Comparison of ENCODE assay signal across 1 cellular context in genomic region chr1:156910309-156910782, GRCh38.
TF ChIP-seq lines count a peak whose summit lies in the region.

No MANE protein-coding gene starts in this region.

TF ChIP-seq in K562, 482 proteins besides CTCF, POLR2A, EP300 and RAD21 (continues in another document):
- TF ChIP-seq CTBP1 (IDR thresholded peaks at IDR 0.05; ENCODE audit: borderline replicate concordance) (0 out of 2 replicates have a peak, but pooled peaks have one; percentile 29), LCOR (CRISPR knock-in tag; IDR thresholded peaks at IDR 0.05) (no peak), MAZ (CRISPR knock-in tag; conservative IDR thresholded peaks at IDR 0.05 in 1 of 2, IDR thresholded peaks at IDR 0.05 in 1 of 2) (peak in 1 of 2 experiments; percentile 77; a peak in 2 of 4 replicates), MAX (CRISPR knock-in tag; IDR thresholded peaks at IDR 0.05) (0 out of 2 replicates have a peak, but pooled peaks have one; percentile 28), SMARCA5 (IDR thresholded peaks at IDR 0.05) (no peak), CBX2 (IDR thresholded peaks at IDR 0.05; ENCODE audit: insufficient read depth, low read length, poor library complexity, severe bottlenecking) (no peak), GATAD2A (IDR thresholded peaks at IDR 0.05) (no peak), OTX1 (CRISPR knock-in tag; IDR thresholded peaks at IDR 0.05) (no peak), NR1H2 (CRISPR knock-in tag; IDR thresholded peaks at IDR 0.05) (no peak), CREB5 (CRISPR knock-in tag; IDR thresholded peaks at IDR 0.05) (no peak), RBM22 (IDR thresholded peaks at IDR 0.05; ENCODE audit: low read depth, low read length, poor library complexity, severe bottlenecking) (no peak), FOXK1 (CRISPR knock-in tag; IDR thresholded peaks at IDR 0.05; ENCODE audit: borderline replicate concordance) (no peak), ZNF140 (CRISPR knock-in tag; IDR thresholded peaks at IDR 0.05) (no peak), ZNF609 (CRISPR knock-in tag; IDR thresholded peaks at IDR 0.05; ENCODE audit: borderline replicate concordance) (no peak), GATAD2B (IDR thresholded peaks at IDR 0.05; ENCODE audit: borderline replicate concordance) (no peak), JUND (IDR thresholded peaks at IDR 0.05; ENCODE audit: borderline replicate concordance, low read depth, low read length) (0 out of 2 replicates have a peak, but pooled peaks have one; percentile 4), JUND (tag; IDR thresholded peaks at IDR 0.05; ENCODE audit: borderline replicate concordance, low read depth, low read length) (no peak), KLF10 (CRISPR knock-in tag; IDR thresholded peaks at IDR 0.05) (no peak), ZBTB17 (CRISPR knock-in tag; IDR thresholded peaks at IDR 0.05) (0 out of 2 replicates have a peak, but pooled peaks have one; percentile 24), ELF4 (CRISPR knock-in tag; IDR thresholded peaks at IDR 0.05) (no peak), HDAC3 (IDR thresholded peaks at IDR 0.05; ENCODE audit: borderline replicate concordance, partially characterized antibody) (no peak), ETS2 (tag; IDR thresholded peaks at IDR 0.05; ENCODE audit: borderline replicate concordance, poor library complexity, severe bottlenecking) (no peak), THRAP3 (IDR thresholded peaks at IDR 0.05; ENCODE audit: borderline replicate concordance) (no peak), ZBTB11 (CRISPR knock-in tag; IDR thresholded peaks at IDR 0.05) (no peak), CBFA2T2 (conservative IDR thresholded peaks at IDR 0.05) (no peak), ZBTB33 (CRISPR knock-in tag; IDR thresholded peaks at IDR 0.05) (peak; percentile 92), ZNF695 (CRISPR knock-in tag; IDR thresholded peaks at IDR 0.05) (no peak), ZBTB2 (IDR thresholded peaks at IDR 0.05) (peak; percentile 49; the same call in 1 of the 2 replicates), PBX2 (CRISPR knock-in tag; IDR thresholded peaks at IDR 0.05; ENCODE audit: low read depth) (no peak), PBX2 (tag; conservative IDR thresholded peaks at IDR 0.05; ENCODE audit: low read depth) (no peak), STAT6 (CRISPR knock-in tag; IDR thresholded peaks at IDR 0.05) (no peak), FOXP1 (CRISPR knock-in tag; IDR thresholded peaks at IDR 0.05) (0 out of 2 replicates have a peak, but pooled peaks have one; percentile 37), EHMT2 (IDR thresholded peaks at IDR 0.05) (no peak), GABPB1 (CRISPR knock-in tag; IDR thresholded peaks at IDR 0.05) (0 out of 2 replicates have a peak, but pooled peaks have one; percentile 40), GTF2F1 (IDR thresholded peaks at IDR 0.05; ENCODE audit: low read depth, low read length) (no peak), KAT7 (CRISPR knock-in tag; IDR thresholded peaks at IDR 0.05; ENCODE audit: borderline replicate concordance) (peak; percentile 68; the same call in 1 of the 2 replicates), ZNF77 (CRISPR knock-in tag; IDR thresholded peaks at IDR 0.05) (no peak), UBTF (IDR thresholded peaks at IDR 0.05; ENCODE audit: borderline replicate concordance in 1 of 2, low read depth in 2 of 2, low read length in 2 of 2) (no peak), ZNF561 (CRISPR knock-in tag; conservative IDR thresholded peaks at IDR 0.05) (no peak)
